1 cellular context compared by ENCODE assay signal in the genomic region with DNA sequence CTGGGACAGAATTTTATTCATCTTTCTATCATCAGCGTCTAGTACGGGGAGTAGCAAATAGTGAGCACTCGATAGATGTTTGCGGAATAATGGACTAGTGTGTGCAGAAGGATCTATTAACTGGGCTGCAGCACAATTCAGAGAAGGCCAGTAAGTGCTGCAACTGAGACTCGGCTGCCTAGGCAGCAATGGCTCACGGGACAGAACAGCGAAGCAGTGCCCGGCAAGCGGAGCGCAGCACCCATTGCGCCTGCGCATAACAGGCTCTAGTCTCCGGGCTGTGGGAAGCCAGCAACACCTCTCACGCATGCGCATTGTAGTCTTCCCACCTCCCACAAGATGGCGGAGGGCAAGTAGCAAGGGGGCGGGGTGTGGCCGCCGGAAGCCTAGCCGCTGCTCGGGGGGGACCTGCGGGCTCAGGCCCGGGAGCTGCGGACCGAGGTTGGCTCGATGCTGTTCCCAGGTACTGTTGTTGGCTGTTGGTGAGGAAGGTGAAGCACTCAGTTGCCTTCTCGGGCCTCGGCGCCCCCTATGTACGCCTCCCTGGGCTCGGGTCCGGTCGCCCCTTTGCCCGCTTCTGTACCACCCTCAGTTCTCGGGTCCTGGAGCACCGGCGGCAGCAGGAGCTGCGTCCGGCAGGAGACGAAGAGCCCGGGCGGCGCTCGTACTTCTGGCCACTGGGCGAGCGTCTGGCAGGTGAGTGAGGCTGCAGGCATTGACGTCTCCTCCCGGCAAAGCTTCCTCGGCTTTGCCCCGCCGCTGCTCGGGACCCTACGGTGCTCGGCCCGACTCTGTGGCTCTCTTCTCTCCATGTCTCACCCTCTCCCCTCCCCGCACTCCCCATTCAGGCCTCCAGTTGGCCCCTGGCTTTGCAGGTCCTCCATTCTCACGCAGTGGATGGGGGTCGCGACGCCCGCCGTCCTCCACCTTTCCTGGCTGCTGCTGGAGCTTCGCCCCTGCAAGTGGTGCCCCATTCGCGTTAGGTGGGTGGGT.
TF ChIP-seq lines count a peak whose summit lies in the region.

No MANE protein-coding gene starts in this region.

TF ChIP-seq in HEK293, 187 proteins besides CTCF, POLR2A, EP300 and RAD21 (continued from another document and continues in another):
- TF ChIP-seq, protein P1, sequence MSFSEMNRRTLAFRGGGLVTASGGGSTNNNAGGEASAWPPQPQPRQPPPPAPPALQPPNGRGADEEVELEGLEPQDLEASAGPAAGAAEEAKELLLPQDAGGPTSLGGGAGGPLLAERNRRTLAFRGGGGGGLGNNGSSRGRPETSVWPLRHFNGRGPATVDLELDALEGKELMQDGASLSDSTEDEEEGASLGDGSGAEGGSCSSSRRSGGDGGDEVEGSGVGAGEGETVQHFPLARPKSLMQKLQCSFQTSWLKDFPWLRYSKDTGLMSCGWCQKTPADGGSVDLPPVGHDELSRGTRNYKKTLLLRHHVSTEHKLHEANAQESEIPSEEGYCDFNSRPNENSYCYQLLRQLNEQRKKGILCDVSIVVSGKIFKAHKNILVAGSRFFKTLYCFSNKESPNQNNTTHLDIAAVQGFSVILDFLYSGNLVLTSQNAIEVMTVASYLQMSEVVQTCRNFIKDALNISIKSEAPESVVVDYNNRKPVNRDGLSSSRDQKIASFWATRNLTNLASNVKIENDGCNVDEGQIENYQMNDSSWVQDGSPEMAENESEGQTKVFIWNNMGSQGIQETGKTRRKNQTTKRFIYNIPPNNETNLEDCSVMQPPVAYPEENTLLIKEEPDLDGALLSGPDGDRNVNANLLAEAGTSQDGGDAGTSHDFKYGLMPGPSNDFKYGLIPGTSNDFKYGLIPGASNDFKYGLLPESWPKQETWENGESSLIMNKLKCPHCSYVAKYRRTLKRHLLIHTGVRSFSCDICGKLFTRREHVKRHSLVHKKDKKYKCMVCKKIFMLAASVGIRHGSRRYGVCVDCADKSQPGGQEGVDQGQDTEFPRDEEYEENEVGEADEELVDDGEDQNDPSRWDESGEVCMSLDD (tag by site-specific recombination; IDR thresholded peaks at IDR 0.05): peak; percentile 54; the same call in 1 of the 2 replicates
- TF ChIP-seq ZNF214 (tag by site-specific recombination; IDR thresholded peaks at IDR 0.05; ENCODE audit: borderline replicate concordance) (no peak), ZNF623 (tag by site-specific recombination; IDR thresholded peaks at IDR 0.05) (no peak), ZBTB6 (tag by site-specific recombination; IDR thresholded peaks at IDR 0.05) (peak; percentile 62; the same call in 1 of the 2 replicates), SP3 (tag by site-specific recombination; IDR thresholded peaks at IDR 0.05) (peak; percentile 72), SETDB1 (IDR thresholded peaks at IDR 0.05; ENCODE audit: insufficient read length, low read length) (no peak), ZNF660 (tag by site-specific recombination; IDR thresholded peaks at IDR 0.05) (peak; percentile 67), ZIC2 (tag by site-specific recombination; IDR thresholded peaks at IDR 0.05) (no peak), ZNF571 (tag by site-specific recombination; IDR thresholded peaks at IDR 0.05) (no peak), ZNF311 (tag by site-specific recombination; IDR thresholded peaks at IDR 0.05; ENCODE audit: borderline replicate concordance) (no peak), ZNF654 (tag by site-specific recombination; IDR thresholded peaks at IDR 0.05; ENCODE audit: low read depth) (no peak), KLF16 (tag by site-specific recombination; IDR thresholded peaks at IDR 0.05) (no peak; the same call in 1 of the 2 replicates), ZNF391 (tag by site-specific recombination; IDR thresholded peaks at IDR 0.05; ENCODE audit: borderline replicate concordance, low read depth) (peak; percentile 77), ZNF76 (tag by site-specific recombination; IDR thresholded peaks at IDR 0.05; ENCODE audit: borderline replicate concordance, low read depth) (peak; percentile 75; the same call in 1 of the 2 replicates), ZNF521 (tag by site-specific recombination; IDR thresholded peaks at IDR 0.05) (no peak), ZNF223 (tag by site-specific recombination; IDR thresholded peaks at IDR 0.05) (no peak), ZFP69B (tag by site-specific recombination; IDR thresholded peaks at IDR 0.05) (0 out of 2 replicates have a peak, but pooled peaks have one; percentile 45), ZNF350 (tag by site-specific recombination; IDR thresholded peaks at IDR 0.05) (no peak), ZNF555 (tag by site-specific recombination; conservative IDR thresholded peaks at IDR 0.05) (no peak), KLF1 (tag by site-specific recombination; IDR thresholded peaks at IDR 0.05) (peak; percentile 62), ZFHX2 (tag by site-specific recombination; conservative IDR thresholded peaks at IDR 0.05) (peak; percentile 5; the same call in 1 of the 2 replicates), ZNF324 (tag by site-specific recombination; IDR thresholded peaks at IDR 0.05) (peak; percentile 86), MZF1 (tag by site-specific recombination; IDR thresholded peaks at IDR 0.05; ENCODE audit: borderline replicate concordance) (no peak; the same call in 1 of the 2 replicates), ZNF692 (tag by site-specific recombination; IDR thresholded peaks at IDR 0.05) (peak; percentile 54; the same call in 1 of the 2 replicates), ZSCAN23 (tag by site-specific recombination; IDR thresholded peaks at IDR 0.05) (no peak), ZNF704 (tag by site-specific recombination; IDR thresholded peaks at IDR 0.05) (no peak), ZNF677 (tag by site-specific recombination; IDR thresholded peaks at IDR 0.05) (0 out of 2 replicates have a peak, but pooled peaks have one; percentile 40), ZNF664 (tag by site-specific recombination; IDR thresholded peaks at IDR 0.05) (no peak), ZNF561 (tag by site-specific recombination; IDR thresholded peaks at IDR 0.05; ENCODE audit: borderline replicate concordance) (no peak), TRIM28 (IDR thresholded peaks at IDR 0.05; ENCODE audit: borderline replicate concordance, low read length) (no peak; the same call in 1 of the 2 replicates), KLF9 (tag by site-specific recombination; IDR thresholded peaks at IDR 0.05; ENCODE audit: low read depth) (peak; percentile 94), YY1 (tag by site-specific recombination; IDR thresholded peaks at IDR 0.05) (peak; percentile 73; the same call in 1 of the 2 replicates), ZNF610 (tag by site-specific recombination; IDR thresholded peaks at IDR 0.05; ENCODE audit: borderline replicate concordance) (no peak), ZNF600 (tag by site-specific recombination; IDR thresholded peaks at IDR 0.05) (peak; percentile 82), ZNF558 (tag by site-specific recombination; IDR thresholded peaks at IDR 0.05) (no peak), ZSCAN16 (tag by site-specific recombination; IDR thresholded peaks at IDR 0.05) (0 out of 2 replicates have a peak, but pooled peaks have one; percentile 27), ZNF596 (tag by site-specific recombination; IDR thresholded peaks at IDR 0.05) (no peak), KLF8 (tag by site-specific recombination; IDR thresholded peaks at IDR 0.05) (peak; percentile 51; the same call in 1 of the 2 replicates), ZNF501 (tag by site-specific recombination; IDR thresholded peaks at IDR 0.05) (peak; percentile 88), ZNF114 (tag by site-specific recombination; IDR thresholded peaks at IDR 0.05) (no peak), ZSCAN30 (tag by site-specific recombination; IDR thresholded peaks at IDR 0.05) (peak; percentile 68; the same call in 1 of the 2 replicates), ZNF138 (tag by site-specific recombination; IDR thresholded peaks at IDR 0.05; ENCODE audit: borderline replicate concordance) (no peak), SP7 (tag by site-specific recombination; IDR thresholded peaks at IDR 0.05) (peak; percentile 80), KLF17 (tag by site-specific recombination; IDR thresholded peaks at IDR 0.05) (no peak), ZEB2 (tag by site-specific recombination; IDR thresholded peaks at IDR 0.05) (peak; percentile 75), SALL2 (tag by site-specific recombination; IDR thresholded peaks at IDR 0.05; ENCODE audit: borderline replicate concordance) (no peak)
- TF ChIP-seq, protein P2, sequence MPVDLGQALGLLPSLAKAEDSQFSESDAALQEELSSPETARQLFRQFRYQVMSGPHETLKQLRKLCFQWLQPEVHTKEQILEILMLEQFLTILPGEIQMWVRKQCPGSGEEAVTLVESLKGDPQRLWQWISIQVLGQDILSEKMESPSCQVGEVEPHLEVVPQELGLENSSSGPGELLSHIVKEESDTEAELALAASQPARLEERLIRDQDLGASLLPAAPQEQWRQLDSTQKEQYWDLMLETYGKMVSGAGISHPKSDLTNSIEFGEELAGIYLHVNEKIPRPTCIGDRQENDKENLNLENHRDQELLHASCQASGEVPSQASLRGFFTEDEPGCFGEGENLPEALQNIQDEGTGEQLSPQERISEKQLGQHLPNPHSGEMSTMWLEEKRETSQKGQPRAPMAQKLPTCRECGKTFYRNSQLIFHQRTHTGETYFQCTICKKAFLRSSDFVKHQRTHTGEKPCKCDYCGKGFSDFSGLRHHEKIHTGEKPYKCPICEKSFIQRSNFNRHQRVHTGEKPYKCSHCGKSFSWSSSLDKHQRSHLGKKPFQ (tag by site-specific recombination; IDR thresholded peaks at IDR 0.05): no peak
- TF ChIP-seq, protein P3, sequence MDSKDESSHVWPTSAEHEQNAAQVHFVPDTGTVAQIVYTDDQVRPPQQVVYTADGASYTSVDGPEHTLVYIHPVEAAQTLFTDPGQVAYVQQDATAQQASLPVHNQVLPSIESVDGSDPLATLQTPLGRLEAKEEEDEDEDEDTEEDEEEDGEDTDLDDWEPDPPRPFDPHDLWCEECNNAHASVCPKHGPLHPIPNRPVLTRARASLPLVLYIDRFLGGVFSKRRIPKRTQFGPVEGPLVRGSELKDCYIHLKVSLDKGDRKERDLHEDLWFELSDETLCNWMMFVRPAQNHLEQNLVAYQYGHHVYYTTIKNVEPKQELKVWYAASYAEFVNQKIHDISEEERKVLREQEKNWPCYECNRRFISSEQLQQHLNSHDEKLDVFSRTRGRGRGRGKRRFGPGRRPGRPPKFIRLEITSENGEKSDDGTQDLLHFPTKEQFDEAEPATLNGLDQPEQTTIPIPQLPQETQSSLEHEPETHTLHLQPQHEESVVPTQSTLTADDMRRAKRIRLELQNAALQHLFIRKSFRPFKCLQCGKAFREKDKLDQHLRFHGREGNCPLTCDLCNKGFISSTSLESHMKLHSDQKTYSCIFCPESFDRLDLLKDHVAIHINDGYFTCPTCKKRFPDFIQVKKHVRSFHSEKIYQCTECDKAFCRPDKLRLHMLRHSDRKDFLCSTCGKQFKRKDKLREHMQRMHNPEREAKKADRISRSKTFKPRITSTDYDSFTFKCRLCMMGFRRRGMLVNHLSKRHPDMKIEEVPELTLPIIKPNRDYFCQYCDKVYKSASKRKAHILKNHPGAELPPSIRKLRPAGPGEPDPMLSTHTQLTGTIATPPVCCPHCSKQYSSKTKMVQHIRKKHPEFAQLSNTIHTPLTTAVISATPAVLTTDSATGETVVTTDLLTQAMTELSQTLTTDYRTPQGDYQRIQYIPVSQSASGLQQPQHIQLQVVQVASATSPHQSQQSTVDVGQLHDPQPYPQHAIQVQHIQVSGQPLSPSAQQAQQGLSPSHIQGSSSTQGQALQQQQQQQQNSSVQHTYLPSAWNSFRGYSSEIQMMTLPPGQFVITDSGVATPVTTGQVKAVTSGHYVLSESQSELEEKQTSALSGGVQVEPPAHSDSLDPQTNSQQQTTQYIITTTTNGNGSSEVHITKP (tag by site-specific recombination; IDR thresholded peaks at IDR 0.05): peak; percentile 95
- TF ChIP-seq, protein P4, sequence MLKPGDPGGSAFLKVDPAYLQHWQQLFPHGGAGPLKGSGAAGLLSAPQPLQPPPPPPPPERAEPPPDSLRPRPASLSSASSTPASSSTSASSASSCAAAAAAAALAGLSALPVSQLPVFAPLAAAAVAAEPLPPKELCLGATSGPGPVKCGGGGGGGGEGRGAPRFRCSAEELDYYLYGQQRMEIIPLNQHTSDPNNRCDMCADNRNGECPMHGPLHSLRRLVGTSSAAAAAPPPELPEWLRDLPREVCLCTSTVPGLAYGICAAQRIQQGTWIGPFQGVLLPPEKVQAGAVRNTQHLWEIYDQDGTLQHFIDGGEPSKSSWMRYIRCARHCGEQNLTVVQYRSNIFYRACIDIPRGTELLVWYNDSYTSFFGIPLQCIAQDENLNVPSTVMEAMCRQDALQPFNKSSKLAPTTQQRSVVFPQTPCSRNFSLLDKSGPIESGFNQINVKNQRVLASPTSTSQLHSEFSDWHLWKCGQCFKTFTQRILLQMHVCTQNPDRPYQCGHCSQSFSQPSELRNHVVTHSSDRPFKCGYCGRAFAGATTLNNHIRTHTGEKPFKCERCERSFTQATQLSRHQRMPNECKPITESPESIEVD (tag by site-specific recombination; IDR thresholded peaks at IDR 0.05): no peak
